Comparison of ENCODE assay signal across 31 cellular contexts in genomic region chr19:42054205-42054604, GRCh38. TPM values are rescaled to one million over a fixed set of nuclear protein-coding genes. Genes with fewer than 3 reads are reported as not detected.
"Had no signal": no experiment of that assay in that cellular context is flagged by ENCODE, and none has a peak within 500 bp of the region (broad histone marks: within the 10 kb centered on the region; RNA-seq: fewer than 3 reads in every experiment).

No MANE protein-coding gene starts in this region.

- H3K4me2 ChIP-seq: smooth muscle cell had no signal

- H3K27ac ChIP-seq: left lung, lower lobe of right lung, neutrophil, ovary, right atrium auricular region, right lobe of liver, stomach, testis, thyroid gland, transverse colon, upper lobe of left lung, vagina had no signal

- H3K4me3 Mint-ChIP-seq: immature natural killer cell; memory B cell; naive thymus-derived CD4-positive, alpha-beta T cell; natural killer cell treated with Interleukin-12 subunit alpha and Interleukin-12 subunit beta and Interleukin-15 and Interleukin-18, amount 100 ng/mL, for 72 hours; neural crest cell; stimulated activated naive B cell treated with anti-CD40 and anti-IgM and Interleukin-4, amounts not matched to agents 10 μg/mL and 1 μg/mL and 100 μg/mL, for 72 hours had no signal

- H3K27me3 ChIP-seq: left lung, neutrophil, ovary, right atrium auricular region, right lobe of liver, stomach, testis, thyroid gland, transverse colon, upper lobe of left lung, vagina had no signal

- H3K9me3 ChIP-seq: left lung, lower lobe of right lung, mucosa of descending colon, neutrophil, ovary, right atrium auricular region, right lobe of liver, stomach, testis, thyroid gland, transverse colon, upper lobe of left lung, vagina had no signal

- H3K27ac Mint-ChIP-seq: memory B cell; natural killer cell treated with Interleukin-12 subunit alpha and Interleukin-12 subunit beta and Interleukin-15 and Interleukin-18, amount 100 ng/mL, for 72 hours; progenitor cell of endocrine pancreas had no signal

- H3K36me3 ChIP-seq: left lung, lower lobe of right lung, ovary, right atrium auricular region, right lobe of liver, transverse colon, upper lobe of left lung, vagina had no signal

- DNase-seq: hypothalamus; immature natural killer cell; kidney; left colon; lower lobe of right lung; midbrain; mucosa of descending colon; naive thymus-derived CD4-positive, alpha-beta T cell; occipital lobe; ovary; right lobe of liver; stimulated activated CD4-positive, alpha-beta T cell treated with anti-CD3 and anti-CD28 coated beads, Interleukin-1b, Interleukin-23, amount 100 ng/mL, for 48 hours; stimulated activated CD4-positive, alpha-beta T cell treated with anti-CD3 and anti-CD28 coated beads, Interleukin-2, amount 100 ng/mL, for 48 hours; stimulated activated CD4-positive, alpha-beta T cell treated with anti-CD3 and anti-CD28 coated beads, Interleukin-4, amount 100 ng/mL, for 4 hours; stimulated activated CD8-positive, alpha-beta memory T cell treated with anti-CD3 and anti-CD28 coated beads, Interleukin-4, amount 100 ng/mL, for 48 hours; stimulated activated naive B cell treated with anti-CD40 and anti-IgM and Interleukin-4, amounts not matched to agents 10 μg/mL and 1 μg/mL and 100 μg/mL, for 72 hours; stimulated activated naive CD8-positive, alpha-beta T cell treated with anti-CD3 and anti-CD28 coated beads, Interleukin-15, Interleukin-2, amounts not matched to agents 100 U/mL and 50 U/mL, for 24 hours; stomach; testis; thyroid gland; transverse colon had no signal

- H3K4me3 ChIP-seq: left lung, lower lobe of right lung, mucosa of descending colon, ovary, right atrium auricular region, right lobe of liver, smooth muscle cell, stomach, testis, thyroid gland, transverse colon, upper lobe of left lung, vagina had no signal

- H3K9me3 Mint-ChIP-seq: immature natural killer cell; memory B cell; naive thymus-derived CD4-positive, alpha-beta T cell; natural killer cell treated with Interleukin-12 subunit alpha and Interleukin-12 subunit beta and Interleukin-15 and Interleukin-18, amount 100 ng/mL, for 72 hours; neural crest cell; stimulated activated naive B cell treated with anti-CD40 and anti-IgM and Interleukin-4, amounts not matched to agents 10 μg/mL and 1 μg/mL and 100 μg/mL, for 72 hours had no signal

- H3K36me3 Mint-ChIP-seq: immature natural killer cell; memory B cell; natural killer cell treated with Interleukin-12 subunit alpha and Interleukin-12 subunit beta and Interleukin-15 and Interleukin-18, amount 100 ng/mL, for 72 hours; stimulated activated naive B cell treated with anti-CD40 and anti-IgM and Interleukin-4, amounts not matched to agents 10 μg/mL and 1 μg/mL and 100 μg/mL, for 72 hours had no signal

- H3K4me1 ChIP-seq: left lung, lower lobe of right lung, right lobe of liver, stomach, testis, thyroid gland, upper lobe of left lung had no signal

- H3K27me3 Mint-ChIP-seq: naive thymus-derived CD4-positive, alpha-beta T cell; natural killer cell treated with Interleukin-12 subunit alpha and Interleukin-12 subunit beta and Interleukin-15 and Interleukin-18, amount 100 ng/mL, for 72 hours; progenitor cell of endocrine pancreas; stimulated activated naive B cell treated with anti-CD40 and anti-IgM and Interleukin-4, amounts not matched to agents 10 μg/mL and 1 μg/mL and 100 μg/mL, for 72 hours had no signal

- ATAC-seq: left colon; left lung; mucosa of descending colon; naive thymus-derived CD4-positive, alpha-beta T cell; natural killer cell treated with Interleukin-12 subunit alpha and Interleukin-12 subunit beta and Interleukin-15 and Interleukin-18, amount 100 ng/mL, for 72 hours; right lobe of liver; stimulated activated naive B cell treated with anti-CD40 and anti-IgM and Interleukin-4, amounts not matched to agents 10 μg/mL and 1 μg/mL and 100 μg/mL, for 72 hours; stimulated activated naive CD8-positive, alpha-beta T cell treated with anti-CD3 and anti-CD28 coated beads, Interleukin-15, Interleukin-2, amounts not matched to agents 100 U/mL and 50 U/mL, for 24 hours had no signal

RNA-seq across cellular contexts. Expression of gene GRIK5, which starts 15.8 kb away (rescaled TPM):
- polyA plus RNA-seq: immature natural killer cell had no signal
